In genomic region chr19:3573858-3574637, GRCh38 we compare ENCODE assay signal across 8 cellular contexts. TPM values are rescaled to one million over a fixed set of nuclear protein-coding genes. Genes with fewer than 3 reads are reported as not detected.
DNase-seq lines count a peak whose midpoint lies in the region; ATAC-seq and TF ChIP-seq lines count a peak whose summit lies in the region.

No MANE protein-coding gene starts in this region.

- intact Hi-C loops in adrenal gland (cut with DNase I): no loop called here
- intact Hi-C loops in left cardiac atrium (cut with DNase I): no loop called here
- intact Hi-C loops in posterior cingulate gyrus (cut with DNase I): no loop called here

- H3K4me3 ChIP-seq in GM08714 (ENCODE audit: low read length) (peak overlapping the region; percentile 92; the same call in 1 of the 2 replicates), adrenal gland (peak overlapping the region in 2 of 4 donors; percentile 81 to 84), upper lobe of left lung (peak overlapping the region in 3 of 4 donors; percentile 86 to 92 (median 91))

- H3K27me3 ChIP-seq in adrenal gland: no peaks in the 10 kb centered on the region
- H3K27me3 ChIP-seq in upper lobe of left lung: no peaks in the 10 kb centered on the region

- TF ChIP-seq EP300 in upper lobe of left lung (IDR thresholded peaks at IDR 0.05): no peak

- ATAC-seq in T-cell (replicated peaks in 1 of 4) (peak in 1 of 4 experiments; percentile 7), left cardiac atrium (peak; percentile 16 to 52), upper lobe of left lung (ENCODE audit: low FRiP score in 2 of 2) (peak; percentile 64 to 86), HG03108 (IDR thresholded peaks at IDR 0.05; ENCODE audit: unreplicated experiment) (no peak)

- no peaks in the 10 kb centered on the region for H3K9me3 Mint-ChIP-seq in T-cell

- TF ChIP-seq CTCF in adrenal gland (IDR thresholded peaks at IDR 0.05) (no peak), upper lobe of left lung (IDR thresholded peaks at IDR 0.05) (no peak)

- CTCF ChIA-PET in T-cell (lab: Charles Lee): no interaction called here

- DNase-seq in NCI-H1105 (lab: John Stamatoyannopoulos, UW) (peak; percentile 64), T-cell (peak; percentile 41 to 83 (median 74)), adrenal gland (peak; percentile 94 to 100 (median 98)), left cardiac atrium (peak; percentile 93), posterior cingulate gyrus (peak in 8 of 10 donors; percentile 40 to 96 (median 63)), upper lobe of left lung (peak; percentile 96 to 99)

- H3K27ac ChIP-seq in adrenal gland: peak overlapping the region in 2 of 5 donors; percentile 29 to 91
- peak overlapping the region in 3 of 4 donors; percentile 23 to 92 (median 80) for H3K27ac ChIP-seq in upper lobe of left lung

- H3K4me1 Mint-ChIP-seq in T-cell: peaks cover 14 to 21% (median 18%) of the 10 kb centered on the region in 3 donors

- POLR2A ChIA-PET in T-cell (lab: Charles Lee): no interaction called here

- peaks cover 11% of the 10 kb centered on the region for H3K36me3 Mint-ChIP-seq in T-cell

- no peaks in the 10 kb centered on the region for H3K9me3 ChIP-seq in adrenal gland (replicated peaks in 1 of 3)
- no peaks in the 10 kb centered on the region for H3K9me3 ChIP-seq in upper lobe of left lung

- TF ChIP-seq POLR2A in adrenal gland (IDR thresholded peaks at IDR 0.05) (no peak), upper lobe of left lung (IDR thresholded peaks at IDR 0.05) (no peak)

- 53 to 81% (median 59%) methylated on average over 28 to 55 of the region's 55 CpGs for WGBS in adrenal gland, 4 donors
- WGBS in upper lobe of left lung, 2 donors: 49 to 60% methylated on average over 29 to 31 of the region's 55 CpGs

- no peaks in the 10 kb centered on the region for H3K36me3 ChIP-seq in adrenal gland (replicated peaks in 1 of 2)
- peaks cover 0 to 13% (median 0%) of the 10 kb centered on the region in 4 donors for H3K36me3 ChIP-seq in upper lobe of left lung

- H3K27ac Mint-ChIP-seq in T-cell: no peak overlapping the region

- no peaks in the 10 kb centered on the region for H3K27me3 Mint-ChIP-seq in T-cell

- peaks cover 11 to 25% of the 10 kb centered on the region in 2 donors for H3K4me1 ChIP-seq in adrenal gland (replicated peaks in 1 of 2)
- peaks cover 15 to 33% (median 25%) of the 10 kb centered on the region in 4 donors for H3K4me1 ChIP-seq in upper lobe of left lung

- peak overlapping the region; percentile 68 to 77 (median 71) for H3K4me3 Mint-ChIP-seq in T-cell

RNA-seq across cellular contexts. Expression of gene HMG20B, which starts 1.3 kb away (rescaled TPM):
- total RNA-seq in T-cell (10 to 100 TPM; 38.0 to 81.6 (median 74.7) TPM), adrenal gland (100 to 1,000 TPM in 5 of 8 donors, 10 to 100 TPM in 3; 49.3 to 137 (median 105) TPM), left cardiac atrium (10 to 100 TPM; 34.8 to 42.0 TPM), upper lobe of left lung (100 to 1,000 TPM in 2 of 6 donors, 10 to 100 TPM in 4; 79.5 to 183 (median 85.9) TPM)
- polyA plus RNA-seq in adrenal gland: 100 to 1,000 TPM in 1 of 3 donors, 10 to 100 TPM in 2; 18.1 to 178 (median 100.0) TPM

RNA-seq across cellular contexts. Expression of gene GIPC3, which starts 11.2 kb away (rescaled TPM):
- 1 to 10 TPM; 1.5 to 4.3 (median 2.7) TPM for total RNA-seq in T-cell
- total RNA-seq in adrenal gland: 1 to 10 TPM; 2.0 to 5.9 (median 3.4) TPM
- 1 to 10 TPM; 1.6 to 4.9 (median 2.6) TPM for polyA plus RNA-seq in adrenal gland
- total RNA-seq in left cardiac atrium: 1 to 10 TPM; 1.5 to 1.6 TPM
- 1 to 10 TPM in 5 of 6 donors, under 1 TPM in 1; 0.91 to 5.2 (median 1.4) TPM for total RNA-seq in upper lobe of left lung

RNA-seq across cellular contexts. Expression of gene MFSD12, which starts 16.7 kb away (rescaled TPM):
- 100 to 1,000 TPM in 3 of 5 donors, 10 to 100 TPM in 2; 81.2 to 147 (median 141) TPM for total RNA-seq in T-cell
- total RNA-seq in adrenal gland: 100 to 1,000 TPM in 2 of 8 donors, 10 to 100 TPM in 6; 48.0 to 123 (median 66.9) TPM
- 10 to 100 TPM; 18.5 to 89.3 (median 48.5) TPM for polyA plus RNA-seq in adrenal gland
- total RNA-seq in left cardiac atrium: 10 to 100 TPM; 29.8 to 40.4 TPM
- 100 to 1,000 TPM in 2 of 6 donors, 10 to 100 TPM in 4; 44.2 to 178 (median 96.0) TPM for total RNA-seq in upper lobe of left lung

RNA-seq across cellular contexts. Expression of gene TBXA2R, which starts 32.6 kb away (rescaled TPM):
- 10 to 100 TPM in 1 of 5 donors, 1 to 10 TPM in 4; 2.4 to 11.2 (median 7.1) TPM for total RNA-seq in T-cell
- total RNA-seq in adrenal gland: 10 to 100 TPM in 7 of 8 donors, 1 to 10 TPM in 1; 8.9 to 25.5 (median 17.2) TPM
- polyA plus RNA-seq in adrenal gland: 1 to 10 TPM; 5.2 to 6.9 (median 6.2) TPM
- total RNA-seq in left cardiac atrium: 1 to 10 TPM; 2.3 to 3.7 TPM
- total RNA-seq in upper lobe of left lung: 1 to 10 TPM in 5 of 6 donors, under 1 TPM in 1; 0.49 to 7.0 (median 2.6) TPM

RNA-seq across cellular contexts. Expression of gene TEKTIP1, which starts 35.1 kb away (rescaled TPM):
- total RNA-seq in T-cell: 10 to 100 TPM in 3 of 5 donors, 1 to 10 TPM in 2; 7.7 to 12.4 (median 10.3) TPM
- 1 to 10 TPM in 2 of 8 donors, under 1 TPM in 2, not detected in 4; 0.68 to 3.6 (median 1.1) TPM for total RNA-seq in adrenal gland
- polyA plus RNA-seq in adrenal gland: 1 to 10 TPM in 2 of 3 donors, not detected in 1; 1.1 to 3.5 TPM
- under 1 TPM in 1 of 2 donors, not detected in 1; 0.52 TPM for total RNA-seq in left cardiac atrium
- 1 to 10 TPM in 3 of 6 donors, not detected in 3; 1.6 to 7.3 (median 6.2) TPM for total RNA-seq in upper lobe of left lung
